1 cellular context compared by ENCODE assay signal in genomic region chr3:42276419-42277132, GRCh38.
TF ChIP-seq lines count a peak whose summit lies in the region.

No MANE protein-coding gene starts in this region.

TF ChIP-seq in SK-N-SH treated with all-trans-retinoic acid at 6 μM for 48 hours, 23 proteins besides CTCF, POLR2A, EP300 and RAD21 (continued from another document):
- TF ChIP-seq, protein P1, sequence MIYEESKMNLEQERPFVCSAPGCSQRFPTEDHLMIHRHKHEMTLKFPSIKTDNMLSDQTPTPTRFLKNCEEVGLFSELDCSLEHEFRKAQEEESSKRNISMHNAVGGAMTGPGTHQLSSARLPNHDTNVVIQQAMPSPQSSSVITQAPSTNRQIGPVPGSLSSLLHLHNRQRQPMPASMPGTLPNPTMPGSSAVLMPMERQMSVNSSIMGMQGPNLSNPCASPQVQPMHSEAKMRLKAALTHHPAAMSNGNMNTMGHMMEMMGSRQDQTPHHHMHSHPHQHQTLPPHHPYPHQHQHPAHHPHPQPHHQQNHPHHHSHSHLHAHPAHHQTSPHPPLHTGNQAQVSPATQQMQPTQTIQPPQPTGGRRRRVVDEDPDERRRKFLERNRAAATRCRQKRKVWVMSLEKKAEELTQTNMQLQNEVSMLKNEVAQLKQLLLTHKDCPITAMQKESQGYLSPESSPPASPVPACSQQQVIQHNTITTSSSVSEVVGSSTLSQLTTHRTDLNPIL (CRISPR knock-in tag; IDR thresholded peaks at IDR 0.05; ENCODE audit: low read depth) = no peak
- TF ChIP-seq ESRRG (CRISPR knock-in tag; IDR thresholded peaks at IDR 0.05) (no peak), ZNF565 (CRISPR knock-in tag; conservative IDR thresholded peaks at IDR 0.05; ENCODE audit: low read depth) (no peak), ZNF70 (CRISPR knock-in tag; IDR thresholded peaks at IDR 0.05) (no peak)
